In genomic region chr6:72175936-72176335, GRCh38 we compare ENCODE assay signal across 17 cellular contexts.
DNase-seq lines count a peak whose midpoint lies in the region; ATAC-seq and TF ChIP-seq lines count a peak whose summit lies in the region.
"Had no signal": no experiment of that assay in that cellular context is flagged by ENCODE, and none has a peak within 500 bp of the region (broad histone marks: within the 10 kb centered on the region; RNA-seq: fewer than 3 reads in every experiment).

No MANE protein-coding gene starts in this region.

- H2BK12ac ChIP-seq in H9 (ENCODE audit: insufficient read length, low read depth, low read length), result no peak overlapping the region

- H3K23ac ChIP-seq in IMR-90 (ENCODE audit: low read depth, low read length), result no peak overlapping the region
- no peak overlapping the region for H3K23ac ChIP-seq in H9 (ENCODE audit: insufficient read length, low read depth, low read length)

- no peaks in the 10 kb centered on the region for H3K9me3 Mint-ChIP-seq in H9
- no peaks in the 10 kb centered on the region for H3K9me3 Mint-ChIP-seq in HFFc6

- no peak overlapping the region for H2BK15ac ChIP-seq in IMR-90 (ENCODE audit: low read depth, low read length)
- H2BK15ac ChIP-seq in H9 (ENCODE audit: low read depth, low read length), result no peak overlapping the region

- H3K4me2 ChIP-seq in IMR-90 (ENCODE audit: low read depth, low read length), result no peak overlapping the region
- H3K4me2 ChIP-seq in osteoblast (ENCODE audit: insufficient read depth, low read length), result no peak overlapping the region
- no peak overlapping the region for H3K4me2 ChIP-seq in H9 (ENCODE audit: insufficient read depth, insufficient read length, low read length)

- H3K4ac ChIP-seq in IMR-90 (ENCODE audit: low read depth, low read length) (no peak overlapping the region), H9 (ENCODE audit: low read depth, low read length) (no peak overlapping the region)

- CTCF ChIA-PET in A673 (lab: Charles Lee) (no interaction called here), IMR-90 (lab: Yijun Ruan, JAX) (no interaction called here)

- H3K79me1 ChIP-seq in IMR-90 (ENCODE audit: low read depth in 1 of 2, low read length in 2 of 2) (no peaks in the 10 kb centered on the region), H9 (ENCODE audit: insufficient read depth, low read depth, low read length, poor library complexity, severe bottlenecking) (no peaks in the 10 kb centered on the region)

- no peaks in the 10 kb centered on the region for H3K36me3 Mint-ChIP-seq in H9 (ENCODE audit: insufficient read depth in 1 of 3, low read depth in 3 of 3)
- H3K36me3 Mint-ChIP-seq in HFFc6 (ENCODE audit: low read depth), result no peaks in the 10 kb centered on the region

- ATAC-seq in IMR-90 (ENCODE audit: low read depth), result peak; percentile 76
- ATAC-seq: HCT116, HepG2 had no signal

- no peak for TF ChIP-seq RAD21 in IMR-90 (IDR thresholded peaks at IDR 0.05; ENCODE audit: low read length)

- dilution Hi-C loops in IMR-90 (cut with HindIII; ENCODE audit: low sequenced_read_pairs, unreplicated experiment), result no loop called here

- H3K27ac Mint-ChIP-seq in H9 (no peak overlapping the region), HFFc6 (no peak overlapping the region)
- H3K27ac Mint-ChIP-seq: B cell; CD4-positive, alpha-beta T cell had no signal

- no peak overlapping the region for H3K14ac ChIP-seq in IMR-90 (replicated peaks; ENCODE audit: low read depth, low read length)
- H3K14ac ChIP-seq in H9 (ENCODE audit: insufficient read depth, low read length), result no peak overlapping the region

- no peaks in the 10 kb centered on the region for H3K79me2 ChIP-seq in osteoblast (ENCODE audit: insufficient read depth, low read length)
- H3K79me2 ChIP-seq in H9 (ENCODE audit: insufficient read depth, low read length), result no peaks in the 10 kb centered on the region

- TF ChIP-seq CTCF in A673 (conservative IDR thresholded peaks at IDR 0.05; ENCODE audit: low read depth, low read length) (no peak), IMR-90 (conservative IDR thresholded peaks at IDR 0.05; ENCODE audit: low read depth, low read length) (no peak), fibroblast of pulmonary artery (IDR thresholded peaks at IDR 0.05; ENCODE audit: low read length, missing control alignments) (no peak), osteoblast (IDR thresholded peaks at IDR 0.05; ENCODE audit: extremely low read depth, low read depth, low read length) (no peak), H9 (conservative IDR thresholded peaks at IDR 0.05) (no peak), HFFc6 (IDR thresholded peaks at IDR 0.05) (no peak)

- WGBS in IMR-90 (ENCODE audit: extremely low coverage in 2 of 2, insufficient read length in 1 of 2), 2 experiments, result no CpG with 5 or more reads among the region's 2 CpGs
- no CpG with 5 or more reads among the region's 2 CpGs for WGBS in H9 (ENCODE audit: extremely low coverage, insufficient read length, low lambda C conversion rate)

- H3T11ph ChIP-seq in H9 (ENCODE audit: low read length), result no peak overlapping the region

- in situ Hi-C loops in IMR-90 (cut with MboI; ENCODE audit: low sequenced_read_pairs), result no loop called here

- H3K18ac ChIP-seq in IMR-90 (ENCODE audit: low read depth, low read length), result no peak overlapping the region
- H3K18ac ChIP-seq in H9 (ENCODE audit: insufficient read length, low read depth, low read length), result no peak overlapping the region

- H3K4me3 ChIP-seq in A673 (ENCODE audit: low read depth, low read length, poor library complexity, severe bottlenecking) (no peak overlapping the region), IMR-90 (ENCODE audit: insufficient read depth, low read depth, low read length) (no peak overlapping the region), adipocyte (ENCODE audit: low read length) (no peak overlapping the region), fibroblast of pulmonary artery (replicated peaks; ENCODE audit: low read depth, low read length) (no peak overlapping the region), osteoblast (ENCODE audit: insufficient read depth, low read length) (no peak overlapping the region)

- H3K23me2 ChIP-seq in H9 (ENCODE audit: insufficient read length, low read depth, low read length, poor library complexity, severe bottlenecking), result no peaks in the 10 kb centered on the region

- H4K8ac ChIP-seq in IMR-90 (ENCODE audit: low read depth in 2 of 2, low read length in 2 of 2) (no peak overlapping the region), H9 (replicated peaks; ENCODE audit: insufficient read length, low read depth, low read length) (no peak overlapping the region)

- H2BK20ac ChIP-seq in IMR-90 (ENCODE audit: low read depth, low read length) (no peak overlapping the region), H9 (ENCODE audit: low read depth, low read length, poor library complexity, severe bottlenecking) (no peak overlapping the region)

- H3K9me1 ChIP-seq in IMR-90 (ENCODE audit: insufficient read depth, low read length), result no peaks in the 10 kb centered on the region

- H4K5ac ChIP-seq in IMR-90 (ENCODE audit: low read depth, low read length), result no peak overlapping the region
- no peak overlapping the region for H4K5ac ChIP-seq in H9 (ENCODE audit: insufficient read length, low read depth, low read length)

- H3K4me1 ChIP-seq in A673 (ENCODE audit: insufficient read depth, low read length, poor library complexity, severe bottlenecking), result no peaks in the 10 kb centered on the region
- peaks cover 2% of the 10 kb centered on the region; the same call in 1 of the 2 replicates for H3K4me1 ChIP-seq in IMR-90 (ENCODE audit: control insufficient read depth, insufficient read depth, low read length)
- no peaks in the 10 kb centered on the region for H3K4me1 ChIP-seq in adipocyte (ENCODE audit: control insufficient read depth, insufficient read depth, low read length)
- H3K4me1 ChIP-seq in osteoblast (ENCODE audit: insufficient read depth, low read length), result no peaks in the 10 kb centered on the region
- no peaks in the 10 kb centered on the region for H3K4me1 ChIP-seq in H9 (ENCODE audit: insufficient read depth, low read length)

- no peaks in the 10 kb centered on the region for H3K36me3 ChIP-seq in A673 (ENCODE audit: insufficient read depth, low read length, poor library complexity, severe bottlenecking)
- no peaks in the 10 kb centered on the region for H3K36me3 ChIP-seq in IMR-90 (ENCODE audit: control insufficient read depth, insufficient read depth, low read length)
- no peaks in the 10 kb centered on the region for H3K36me3 ChIP-seq in adipocyte (ENCODE audit: control insufficient read depth, insufficient read depth, low read length, severe bottlenecking)
- H3K36me3 ChIP-seq in osteoblast (ENCODE audit: insufficient read depth, low read length), result no peaks in the 10 kb centered on the region

- TF ChIP-seq POLR2A in IMR-90 (IDR thresholded peaks at IDR 0.05; ENCODE audit: low read depth, low read length), result no peak

- H4K91ac ChIP-seq in IMR-90 (ENCODE audit: insufficient read depth, low read depth, low read length) (no peak overlapping the region), H9 (ENCODE audit: insufficient read length, low read depth, low read length) (no peak overlapping the region)

- no peak overlapping the region for H2AK9ac ChIP-seq in IMR-90 (replicated peaks; ENCODE audit: low read depth, low read length, poor library complexity)

- H3K27me3 ChIP-seq in A673 (replicated peaks; ENCODE audit: insufficient read depth, low read depth, low read length, poor library complexity) (peaks cover 5% of the 10 kb centered on the region), IMR-90 (ENCODE audit: control insufficient read depth, insufficient read depth, low read length) (peaks cover 2% of the 10 kb centered on the region; the same call in 1 of the 2 replicates), adipocyte (replicated peaks; ENCODE audit: control insufficient read depth, insufficient read depth, low read length) (peaks cover 3% of the 10 kb centered on the region), osteoblast (ENCODE audit: insufficient read depth, low read length) (peaks cover 13% of the 10 kb centered on the region), H9 (ENCODE audit: insufficient read depth, low read length) (no peaks in the 10 kb centered on the region)

- H4K20me1 ChIP-seq in IMR-90 (ENCODE audit: insufficient read depth, low read length), result no peaks in the 10 kb centered on the region
- no peaks in the 10 kb centered on the region for H4K20me1 ChIP-seq in osteoblast (ENCODE audit: insufficient read depth, low read length)
- no peaks in the 10 kb centered on the region for H4K20me1 ChIP-seq in H9 (ENCODE audit: control insufficient read depth, insufficient read depth, insufficient read length)

- no peak overlapping the region for H2BK120ac ChIP-seq in IMR-90 (ENCODE audit: low read depth, low read length)
- H2BK120ac ChIP-seq in H9 (ENCODE audit: low read depth, low read length, poor library complexity, severe bottlenecking), result no peak overlapping the region

- intact Hi-C loops in A673 (cut with micrococcal nuclease; ENCODE audit: unreplicated experiment), result no loop called here
- intact Hi-C loops in IMR-90 (cut with micrococcal nuclease), result no loop called here

- H3K27me3 Mint-ChIP-seq in H9 (ENCODE audit: low read depth) (peaks cover 11% of the 10 kb centered on the region), HFFc6 (ENCODE audit: insufficient read depth) (peaks cover 10% of the 10 kb centered on the region)

- H3K9me3 ChIP-seq in A673 (ENCODE audit: low read depth, low read length, poor library complexity, severe bottlenecking) (no peaks in the 10 kb centered on the region), IMR-90 (ENCODE audit: control insufficient read depth, insufficient read depth, low read length) (no peaks in the 10 kb centered on the region), adipocyte (ENCODE audit: control insufficient read depth, low read length) (no peaks in the 10 kb centered on the region), osteoblast (ENCODE audit: low read depth, low read length) (no peaks in the 10 kb centered on the region), H9 (ENCODE audit: control insufficient read depth, low read depth, low read length) (no peaks in the 10 kb centered on the region)

- no peak overlapping the region for H2AFZ ChIP-seq in IMR-90 (replicated peaks; ENCODE audit: low read length, poor library complexity)
- no peak overlapping the region for H2AFZ ChIP-seq in osteoblast (ENCODE audit: low read length)
- H2AFZ ChIP-seq in H9 (ENCODE audit: low read length), result no peak overlapping the region

- no peak overlapping the region for H3K56ac ChIP-seq in IMR-90 (ENCODE audit: extremely low read depth, insufficient read depth, low read length)
- H3K56ac ChIP-seq in H9 (ENCODE audit: insufficient read length, low read depth, low read length), result no peak overlapping the region

- H3K27ac ChIP-seq in A673 (ENCODE audit: low read depth, low read length, poor library complexity, severe bottlenecking), result no peak overlapping the region
- no peak overlapping the region for H3K27ac ChIP-seq in IMR-90 (ENCODE audit: insufficient read depth, low read length)
- H3K27ac ChIP-seq in osteoblast (ENCODE audit: low read depth, low read length), result no peak overlapping the region
- H3K27ac ChIP-seq in H9 (ENCODE audit: insufficient read length, low read depth, low read length), result no peak overlapping the region
- H3K27ac ChIP-seq: 22Rv1 had no signal

- H3K4me1 Mint-ChIP-seq in H9 (no peaks in the 10 kb centered on the region), HFFc6 (ENCODE audit: low read depth) (no peaks in the 10 kb centered on the region)
- H3K4me1 Mint-ChIP-seq: B cell had no signal

- no peak overlapping the region for H3K9ac ChIP-seq in IMR-90 (ENCODE audit: low read depth, low read length)
- H3K9ac ChIP-seq in adipocyte (ENCODE audit: low read length), result no peak overlapping the region
- no peak overlapping the region for H3K9ac ChIP-seq in H9 (ENCODE audit: extremely low read depth, insufficient read length, low read length)

- POLR2A ChIA-PET in A673 (lab: Charles Lee; ENCODE audit: low non-redundant PET) (no interaction called here), IMR-90 (lab: Charles Lee; ENCODE audit: unreplicated experiment) (no interaction called here)

- no TSS peak for BruUV-seq in A673 (replicated peaks; lab: Mats Ljungman, UMichigan)
- no TSS peak for BruUV-seq in IMR-90 (replicated peaks; lab: Mats Ljungman, UMichigan)

- H2AK5ac ChIP-seq in IMR-90 (ENCODE audit: low read depth, low read length) (no peak overlapping the region), H9 (ENCODE audit: insufficient read length, low read length) (no peak overlapping the region)

- H2BK5ac ChIP-seq in IMR-90 (ENCODE audit: low read depth, low read length, poor library complexity, severe bottlenecking) (no peak overlapping the region), H9 (ENCODE audit: insufficient read length, low read length) (no peak overlapping the region)

- DNase-seq in A673 (ENCODE audit: low spot score), result peak; percentile 5
- peak; percentile 59 for DNase-seq in IMR-90
- DNase-seq in adipocyte (ENCODE audit: low read depth), result peak; percentile 73
- DNase-seq in fibroblast of pulmonary artery (ENCODE audit: low read depth), result peak; percentile 8
- no peak for DNase-seq in osteoblast (ENCODE audit: insufficient read length, low spot score, missing footprints)
- no peak for DNase-seq in DMS79 treated with DMSO at 0.1 percent for 48 hours (lab: John Stamatoyannopoulos, UW)
- no peak for DNase-seq in H9
- DNase-seq in HFFc6, result no peak
- DNase-seq: C1 segment of cervical spinal cord; Calu3; CD4-positive, alpha-beta T cell; DMS79; EL had no signal

- H3K4me3 Mint-ChIP-seq in H9 (no peak overlapping the region), HFFc6 (no peak overlapping the region)
- H3K4me3 Mint-ChIP-seq: B cell; CD4-positive, alpha-beta T cell had no signal

Comparison
In these comparisons a context has a peak if more than half of its experiments do, and no peak if none do; other contexts are left out.
1. DNase-seq: peak in A673 (single experiment), IMR-90 (single experiment), adipocyte (single experiment) and fibroblast of pulmonary artery (single experiment); none in osteoblast (single experiment), DMS79 treated with DMSO at 0.1 percent for 48 hours (single experiment), H9 (single experiment) and HFFc6 (single experiment).